8 cellular contexts compared by ENCODE assay signal in the genomic region with DNA sequence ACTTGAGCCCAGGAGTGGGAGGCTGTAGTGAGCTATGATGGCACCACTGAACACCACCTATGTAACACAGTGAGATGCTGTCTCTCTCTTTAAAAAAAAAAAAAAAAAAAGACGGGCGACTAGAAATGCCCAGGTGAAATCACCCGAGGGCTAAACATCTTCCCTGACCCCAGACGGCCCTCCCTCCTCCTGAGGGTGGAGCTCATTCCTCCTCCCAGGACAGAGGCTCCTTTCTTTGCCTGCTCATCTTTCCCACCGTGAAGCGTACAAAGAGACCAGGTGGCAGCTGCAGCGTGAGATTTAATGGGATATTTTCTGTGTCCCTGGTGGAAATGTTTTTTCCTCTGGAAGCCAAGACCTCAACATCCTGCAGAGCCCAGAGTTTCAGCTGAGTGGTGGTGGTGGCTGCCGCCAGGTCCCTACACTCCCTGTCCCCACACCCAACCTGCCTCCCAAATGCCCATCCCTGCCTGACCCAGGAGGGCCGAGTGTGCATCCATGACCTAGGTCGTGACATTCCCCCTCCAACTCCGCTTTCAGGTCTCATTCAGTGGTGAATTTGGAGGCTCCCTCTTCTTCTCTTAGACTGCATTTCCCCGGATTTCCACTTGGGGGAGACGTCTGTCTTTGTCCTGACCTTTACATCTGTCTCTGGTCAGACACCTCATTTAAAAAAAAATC. TPM values are rescaled to one million over a fixed set of nuclear protein-coding genes. Genes with fewer than 3 reads are reported as not detected.
A peak's percentile ranks its signal among the peaks of the same experiment; 100 is the strongest.
DNase-seq lines count a peak whose midpoint lies in the region; ATAC-seq, FAIRE-seq and TF ChIP-seq lines count a peak whose summit lies in the region.

No MANE protein-coding gene starts in this region.

- 10 to 11% methylated on average over 13 of the region's 13 CpGs for WGBS in pancreas, 2 donors

- peak; percentile 81 for TF ChIP-seq CTCF in CD4-positive, alpha-beta T cell (IDR thresholded peaks at IDR 0.05)
- TF ChIP-seq CTCF in activated CD8-positive, alpha-beta T cell treated with anti-CD3 and anti-CD28 coated beads for 36 hours (IDR thresholded peaks at IDR 0.05), result peak; percentile 80
- TF ChIP-seq CTCF in fibroblast of the aortic adventitia (IDR thresholded peaks at IDR 0.05; ENCODE audit: insufficient read depth, low read length) (peak; percentile 87), pancreas (IDR thresholded peaks at IDR 0.05) (peak; percentile 45 to 69 (median 58))

- no peak overlapping the region for H3K27ac ChIP-seq in CD4-positive, alpha-beta T cell (ENCODE audit: low read depth, low read length)
- no peak overlapping the region for H3K27ac ChIP-seq in pancreas

- FAIRE-seq in pancreas (lab: Jason Lieb, UNC), result no peak

- H3K4me3 Mint-ChIP-seq in CD4-positive, alpha-beta T cell, result no peak overlapping the region
- H3K4me3 Mint-ChIP-seq in activated CD8-positive, alpha-beta T cell treated with anti-CD3 and anti-CD28 coated beads for 36 hours, result no peak overlapping the region

- peaks cover 5% of the 10 kb centered on the region for H3K4me1 Mint-ChIP-seq in CD4-positive, alpha-beta T cell (ENCODE audit: low read depth)
- peaks cover 1% of the 10 kb centered on the region for H3K4me1 Mint-ChIP-seq in activated CD8-positive, alpha-beta T cell treated with anti-CD3 and anti-CD28 coated beads for 36 hours (ENCODE audit: low read depth)

- H3K9me3 Mint-ChIP-seq in CD4-positive, alpha-beta T cell, result no peaks in the 10 kb centered on the region
- no peaks in the 10 kb centered on the region for H3K9me3 Mint-ChIP-seq in activated CD8-positive, alpha-beta T cell treated with anti-CD3 and anti-CD28 coated beads for 36 hours

- intact Hi-C loops in CD4-positive, alpha-beta T cell (cut with DNase I, micrococcal nuclease), result no loop called here
- intact Hi-C loops in activated CD8-positive, alpha-beta T cell treated with anti-CD3 and anti-CD28 coated beads for 36 hours (cut with micrococcal nuclease), result no loop called here
- intact Hi-C loops in pancreas (cut with DNase I), result loop anchor here in 1 of 3 donors (5.0 kb wide), 1 partner anchor 312 kb away; no protein-coding TSS in a partner anchor

- H3K27me3 ChIP-seq in CD4-positive, alpha-beta T cell (ENCODE audit: control insufficient read depth, insufficient read depth, low read length), result no peaks in the 10 kb centered on the region
- no peaks in the 10 kb centered on the region for H3K27me3 ChIP-seq in pancreas

- H3K27ac Mint-ChIP-seq in CD4-positive, alpha-beta T cell, result no peak overlapping the region
- H3K27ac Mint-ChIP-seq in activated CD8-positive, alpha-beta T cell treated with anti-CD3 and anti-CD28 coated beads for 36 hours, result no peak overlapping the region

- ATAC-seq in CD4-positive, alpha-beta T cell (ENCODE audit: poor library complexity), result no peak
- ATAC-seq in GM19351 (IDR thresholded peaks at IDR 0.05; ENCODE audit: unreplicated experiment), result peak; percentile 62
- peak; percentile 72 for ATAC-seq in activated CD8-positive, alpha-beta T cell treated with anti-CD3 and anti-CD28 coated beads for 36 hours
- ATAC-seq in pancreas, result peak; percentile 64 to 87 (median 80)
- no peak for ATAC-seq in GM21737 (IDR thresholded peaks at IDR 0.05; ENCODE audit: unreplicated experiment)

- no peaks in the 10 kb centered on the region for H3K36me3 ChIP-seq in pancreas

- no peaks in the 10 kb centered on the region for H3K4me1 ChIP-seq in pancreas

- no peaks in the 10 kb centered on the region for H3K36me3 Mint-ChIP-seq in CD4-positive, alpha-beta T cell (ENCODE audit: low read depth)
- H3K36me3 Mint-ChIP-seq in activated CD8-positive, alpha-beta T cell treated with anti-CD3 and anti-CD28 coated beads for 36 hours (ENCODE audit: low read depth), result no peaks in the 10 kb centered on the region

- POLR2A ChIA-PET in CD4-positive, alpha-beta T cell (lab: Charles Lee), result no interaction called here
- POLR2A ChIA-PET in activated CD8-positive, alpha-beta T cell treated with anti-CD3 and anti-CD28 coated beads for 36 hours (lab: Charles Lee), result interaction anchor here (1.0 kb wide), 1 partner anchor 8 kb away, joined by 3 read pairs; no protein-coding TSS in a partner anchor

- H3K27me3 Mint-ChIP-seq in CD4-positive, alpha-beta T cell, result peaks cover 6% of the 10 kb centered on the region
- peaks cover 5% of the 10 kb centered on the region for H3K27me3 Mint-ChIP-seq in activated CD8-positive, alpha-beta T cell treated with anti-CD3 and anti-CD28 coated beads for 36 hours

- CTCF ChIA-PET in CD4-positive, alpha-beta T cell (lab: Charles Lee), result interaction anchor here (0.6 to 1.1 kb wide), 4 partner anchors 8 to 385 kb away, joined by 3 to 8 read pairs (median 4); partner anchors contain the start of genes IQCK and KNOP1
- CTCF ChIA-PET in activated CD8-positive, alpha-beta T cell treated with anti-CD3 and anti-CD28 coated beads for 36 hours (lab: Charles Lee), result interaction anchor here (0.9 to 3.1 kb wide), 8 partner anchors 9 to 485 kb away, joined by 3 to 22 read pairs (median 4); no protein-coding TSS in a partner anchor

- H3K9me3 ChIP-seq in CD4-positive, alpha-beta T cell (ENCODE audit: control insufficient read depth, low read length), result no peaks in the 10 kb centered on the region
- no peaks in the 10 kb centered on the region for H3K9me3 ChIP-seq in pancreas

- no peak overlapping the region for H3K4me3 ChIP-seq in fibroblast of the aortic adventitia (ENCODE audit: low read depth, low read length)
- no peak overlapping the region for H3K4me3 ChIP-seq in pancreas

- DNase-seq in CD4-positive, alpha-beta T cell, result peak in 2 of 10 experiments; percentile 11 to 16
- DNase-seq in NCI-H2227 (lab: John Stamatoyannopoulos, UW; ENCODE audit: unreplicated experiment) (peak; percentile 73), fibroblast of the aortic adventitia (ENCODE audit: low read depth) (peak; percentile 65), pancreas (peak in 3 of 6 donors; percentile 26 to 61 (median 32)), OCI-M2 (lab: John Stamatoyannopoulos, UW; ENCODE audit: unreplicated experiment) (no peak)
- peak; percentile 66 for DNase-seq in activated CD8-positive, alpha-beta T cell treated with anti-CD3 and anti-CD28 coated beads for 36 hours

RNA-seq across cellular contexts. Expression of gene GPRC5B, which starts 14.4 kb away (rescaled TPM):
- total RNA-seq in CD4-positive, alpha-beta T cell, result under 1 TPM; 0.47 to 0.75 TPM
- total RNA-seq in activated CD8-positive, alpha-beta T cell treated with anti-CD3 and anti-CD28 coated beads for 36 hours, result not detected
- total RNA-seq in fibroblast of the aortic adventitia (ENCODE audit: low replicate concordance) (20.2 and 47.4 TPM in 2 replicates), pancreas (10 to 100 TPM; 20.0 to 95.5 (median 30.6) TPM)
- 10 to 100 TPM; 26.4 to 28.3 TPM for polyA plus RNA-seq in pancreas

Comparison
In these comparisons a context has a peak if more than half of its experiments do, and no peak if none do; other contexts are left out.
1. ATAC-seq: peak in GM19351 (single experiment), activated CD8-positive, alpha-beta T cell treated with anti-CD3 and anti-CD28 coated beads for 36 hours (single experiment) and pancreas (4 of 4); none in CD4-positive, alpha-beta T cell (single experiment) and GM21737 (single experiment).
2. RNA of gene GPRC5B, which starts 14.4 kb away (total RNA-seq): 20.0 to 95.5 TPM in pancreas and 20.2 to 47.4 TPM in fibroblast of the aortic adventitia; 0.47 to 0.75 TPM in CD4-positive, alpha-beta T cell and not detected in activated CD8-positive, alpha-beta T cell treated with anti-CD3 and anti-CD28 coated beads for 36 hours; every median in the first group is over 10 times any median in the second.
3. Peak in every context shown above with its lines, with median percentiles within 50 percentile points of each other: CTCF ChIP-seq.